9 cellular contexts compared by ENCODE assay signal in the genomic region with DNA sequence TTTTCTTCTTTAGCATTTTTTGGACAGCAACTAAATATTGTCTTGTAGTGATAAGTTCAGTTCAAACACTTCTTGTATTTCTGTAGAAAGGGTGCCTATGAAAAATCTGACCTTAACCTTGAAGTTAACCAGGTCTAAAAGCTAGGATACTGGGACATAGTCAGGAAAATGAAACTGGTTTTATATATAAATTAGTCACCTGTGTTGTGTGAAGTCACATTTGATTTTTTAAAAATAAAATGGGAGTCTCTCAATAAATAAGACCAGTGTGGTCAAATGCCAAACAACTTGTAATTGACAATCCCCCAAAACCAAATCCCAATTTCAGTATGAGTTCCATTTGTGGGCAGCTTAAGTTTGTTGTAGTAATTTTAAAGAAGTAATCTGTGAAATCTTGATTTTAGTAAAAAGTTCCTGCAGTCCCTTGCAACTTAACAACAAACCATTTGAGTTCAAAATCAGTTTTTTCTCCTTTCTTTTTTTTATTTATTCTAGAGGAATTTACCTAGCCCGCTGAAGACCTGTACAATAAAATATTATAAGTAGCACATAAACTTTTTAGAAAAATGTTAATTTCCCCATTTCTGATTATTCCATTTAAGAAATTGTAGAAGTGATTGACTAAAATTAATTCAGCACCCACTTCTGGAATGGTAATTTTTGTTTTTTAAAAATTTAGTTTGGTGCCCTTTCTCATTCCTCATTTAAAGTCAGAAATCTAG.
DNase-seq lines count a peak whose midpoint lies in the region; ATAC-seq, FAIRE-seq and TF ChIP-seq lines count a peak whose summit lies in the region.
"Had no signal": no experiment of that assay in that cellular context is flagged by ENCODE, and none has a peak within 500 bp of the region (broad histone marks: within the 10 kb centered on the region; RNA-seq: fewer than 3 reads in every experiment).

No MANE protein-coding gene starts in this region.

- H2AFZ ChIP-seq in HepG2 (ENCODE audit: low read length), result no peak overlapping the region

- FAIRE-seq in HepG2 (lab: Jason Lieb, UNC), result no peak

- H3K4me1 ChIP-seq in HepG2 (ENCODE audit: insufficient read depth, low read length) (0 out of 2 replicates have a peak, but pooled peaks cover 4% of the 10 kb centered on the region), tibial artery (peaks cover 4 to 88% (median 54%) of the 10 kb centered on the region in 4 donors)

- H3K4me2 ChIP-seq in HepG2 (ENCODE audit: low read depth, low read length), result no peak overlapping the region

- H3K4me3 ChIP-seq in astrocyte of the spinal cord (ENCODE audit: low read depth, low read length) (no peak overlapping the region), HepG2 (replicated peaks in 1 of 3; ENCODE audit: insufficient read depth in 1 of 3, low read depth in 2 of 3, low read length in 3 of 3) (no peak overlapping the region), tibial artery (peak overlapping the region; percentile 30 to 39)

- no peak for TF ChIP-seq RAD21 in HepG2 (CRISPR knock-in tag; IDR thresholded peaks at IDR 0.05)

- ATAC-seq in HepG2, result no peak

- in situ Hi-C loops in astrocyte of the spinal cord (cut with HindIII; ENCODE audit: low sequenced_read_pairs), result no loop called here
- in situ Hi-C loops in HepG2 (cut with HindIII; ENCODE audit: extremely low pct_ligation_motif_present, low pct_unique_long_range_greater_than_20kb), result no loop called here

- 2% methylated on average over 1 of the region's 1 CpG for WGBS in HepG2 (ENCODE audit: low lambda C conversion rate)

- H3K27me3 ChIP-seq in HepG2 (ENCODE audit: control insufficient read depth in 1 of 2, insufficient read depth in 2 of 2, low read length in 2 of 2) (peaks cover 11 to 91% of the 10 kb centered on the region in 2 experiments), tibial artery (no peaks in the 10 kb centered on the region)

- DNase-seq in NCI-H1694 treated with DMSO at 0.1 percent for 48 hours (lab: John Stamatoyannopoulos, UW), result peak; percentile 70
- no peak for DNase-seq in NCI-H1694 (lab: John Stamatoyannopoulos, UW)
- peak; percentile 39 for DNase-seq in astrocyte of the spinal cord (ENCODE audit: low read depth, low spot score)
- DNase-seq in HepG2 (ENCODE audit: low spot score), result no peak
- no peak for DNase-seq in tibial artery
- DNase-seq in hypothalamus (lab: John Stamatoyannopoulos, UW), result no peak
- no peak for DNase-seq in Kasumi-1 (lab: John Stamatoyannopoulos, UW)
- no peak for DNase-seq in T-helper 2 cell
- DNase-seq: activated CD4-positive, CD25-positive, alpha-beta regulatory T cell treated with anti-CD3 and anti-CD28 coated beads, Interleukin-2, amount 50 U/mL, for 72 hours had no signal

- H3K9me3 ChIP-seq in HepG2 (ENCODE audit: low read length), result no peaks in the 10 kb centered on the region
- H3K9me3 ChIP-seq in tibial artery, result no peaks in the 10 kb centered on the region

- TF ChIP-seq CTCF in astrocyte of the spinal cord (IDR thresholded peaks at IDR 0.05; ENCODE audit: low read depth, low read length), result no peak
- no peak for TF ChIP-seq CTCF in HepG2 (CRISPR knock-in tag; IDR thresholded peaks at IDR 0.05)
- no peak for TF ChIP-seq CTCF in tibial artery (IDR thresholded peaks at IDR 0.05)

- TF ChIP-seq EP300 in HepG2 (IDR thresholded peaks at IDR 0.05; ENCODE audit: low read depth in 2 of 2, low read length in 2 of 2) (no peak), HepG2 (CRISPR knock-in tag; IDR thresholded peaks at IDR 0.05; ENCODE audit: borderline replicate concordance) (no peak)

- POLR2A ChIA-PET in HepG2 (lab: Yijun Ruan, JAX), result no interaction called here

- no peaks in the 10 kb centered on the region for H3K79me2 ChIP-seq in HepG2 (ENCODE audit: insufficient read depth, low read length)

- no TSS peak for BruUV-seq in HepG2 (replicated peaks; lab: Mats Ljungman, UMichigan)

- no peak overlapping the region for H3K27ac ChIP-seq in HepG2 (ENCODE audit: extremely low read length, insufficient read depth, low read length)
- peak overlapping the region; percentile 99 to 100 for H3K27ac ChIP-seq in tibial artery

- H4K20me1 ChIP-seq in HepG2 (ENCODE audit: insufficient read depth, low read length), result peaks cover 4% of the 10 kb centered on the region; the same call in 1 of the 2 replicates

- H3K36me3 ChIP-seq in HepG2 (replicated peaks in 1 of 2; ENCODE audit: control insufficient read depth in 1 of 2, insufficient read depth in 2 of 2, low read length in 2 of 2) (no peaks in the 10 kb centered on the region), tibial artery (peaks cover 0 to 15% (median 0%) of the 10 kb centered on the region in 3 donors)

- intact Hi-C loops in HepG2 (cut with micrococcal nuclease; ENCODE audit: unreplicated experiment) (no loop called here), tibial artery (cut with DNase I; ENCODE audit: low total_unique reads) (no loop called here)

- CTCF ChIA-PET in HepG2 (lab: Yijun Ruan, JAX; ENCODE audit: low intra/inter-chr PET ratio, low total read pairs), result no interaction called here

- H3K9ac ChIP-seq in HepG2 (ENCODE audit: insufficient read depth, low read depth, low read length), result no peak overlapping the region

- TF ChIP-seq POLR2A in HepG2 (IDR thresholded peaks at IDR 0.05; ENCODE audit: insufficient read depth in 1 of 2, low read depth in 2 of 2, low read length in 2 of 2), result no peak

TF ChIP-seq in HepG2, 621 proteins besides CTCF, POLR2A, EP300 and RAD21:
- no peak for TF ChIP-seq ZNF557 (CRISPR knock-in tag; IDR thresholded peaks at IDR 0.05)
- TF ChIP-seq CBX2 (IDR thresholded peaks at IDR 0.05; ENCODE audit: low read depth, low read length), result peak; percentile 37; the same call in 1 of the 2 replicates
- TF ChIP-seq CBX2 (CRISPR knock-in tag; IDR thresholded peaks at IDR 0.05; ENCODE audit: low read depth), result no peak

Comparison
In these comparisons a context has a peak if more than half of its experiments do, and no peak if none do; other contexts are left out.
1. DNase-seq: peak in NCI-H1694 treated with DMSO at 0.1 percent for 48 hours (single experiment) and astrocyte of the spinal cord (single experiment); none in NCI-H1694 (single experiment), HepG2 (single experiment), tibial artery (0 of 2), hypothalamus (0 of 51), Kasumi-1 (0 of 2) and T-helper 2 cell (0 of 5).
2. H3K4me3 ChIP-seq: peak in tibial artery (2 of 2); none in astrocyte of the spinal cord (single experiment) and HepG2 (0 of 3).